In the genomic region with DNA sequence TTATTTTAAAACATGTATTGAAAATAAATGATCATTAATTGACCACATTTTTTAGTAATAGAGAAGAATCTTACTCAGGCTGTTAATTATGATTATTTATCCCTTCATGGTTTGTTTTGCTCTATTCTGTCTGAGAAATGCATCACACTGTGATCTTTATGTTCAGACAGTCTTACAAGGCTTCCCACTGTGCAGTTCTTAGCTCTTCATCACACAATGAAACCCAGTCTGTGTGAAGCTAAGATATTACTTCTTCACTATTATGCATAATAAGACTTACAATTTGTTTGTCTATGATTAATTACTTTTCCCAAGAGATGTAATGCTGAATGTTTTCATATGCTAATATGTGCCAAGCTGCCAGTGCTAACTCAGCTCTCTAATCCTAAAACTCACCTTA, we compare ENCODE assay signal across 15 cellular contexts.
DNase-seq lines count a peak whose midpoint lies in the region; TF ChIP-seq lines count a peak whose summit lies in the region.
"Had no signal": no experiment of that assay in that cellular context is flagged by ENCODE, and none has a peak within 500 bp of the region (broad histone marks: within the 10 kb centered on the region; RNA-seq: fewer than 3 reads in every experiment).

No MANE protein-coding gene starts in this region.

- H2AFZ ChIP-seq in neural cell (ENCODE audit: low read depth, low read length) (no peak overlapping the region), H9 (ENCODE audit: low read length) (no peak overlapping the region)

- H3K36me3 Mint-ChIP-seq in brain, result no peaks in the 10 kb centered on the region
- no peaks in the 10 kb centered on the region for H3K36me3 Mint-ChIP-seq in H9 (ENCODE audit: insufficient read depth in 1 of 3, low read depth in 3 of 3)
- H3K36me3 Mint-ChIP-seq: IgD-negative memory B cell had no signal

- peaks cover 3% of the 10 kb centered on the region for H3K27me3 Mint-ChIP-seq in brain
- H3K27me3 Mint-ChIP-seq in H9 (ENCODE audit: low read depth), result no peaks in the 10 kb centered on the region; the same call in 1 of the 2 replicates
- H3K27me3 Mint-ChIP-seq: CD4-positive, alpha-beta T cell; IgD-negative memory B cell had no signal

- TF ChIP-seq RAD21 in neural cell (conservative IDR thresholded peaks at IDR 0.05), result no peak

- H3K4me2 ChIP-seq in neural cell (ENCODE audit: low read length) (peak overlapping the region; percentile 1), H9 (ENCODE audit: insufficient read depth, insufficient read length, low read length) (no peak overlapping the region)

- H3K18ac ChIP-seq in H9 (ENCODE audit: insufficient read length, low read depth, low read length), result no peak overlapping the region

- H3K9me3 Mint-ChIP-seq in brain (peaks cover 0 to 2% (median 0%) of the 10 kb centered on the region in 5 experiments), H9 (no peaks in the 10 kb centered on the region; a peak in 1 of 5 replicates)

- H3K27ac ChIP-seq in neural cell (ENCODE audit: low read length) (peak overlapping the region; percentile 26), H9 (ENCODE audit: insufficient read length, low read depth, low read length) (no peak overlapping the region)
- H3K27ac ChIP-seq: C4-2B had no signal

- no peak overlapping the region for H4K5ac ChIP-seq in H9 (ENCODE audit: insufficient read length, low read depth, low read length)

- no peak overlapping the region for H2BK15ac ChIP-seq in H9 (ENCODE audit: low read depth, low read length)

- no peaks in the 10 kb centered on the region for H3K36me3 ChIP-seq in neural cell (ENCODE audit: insufficient read depth, low read length)

- H2BK20ac ChIP-seq in H9 (ENCODE audit: low read depth, low read length, poor library complexity, severe bottlenecking), result no peak overlapping the region

- H3K4me3 ChIP-seq in neural cell (ENCODE audit: low read length), result peak overlapping the region; percentile 26

- TF ChIP-seq CTCF in brain (conservative IDR thresholded peaks at IDR 0.05), result no peak
- no peak for TF ChIP-seq CTCF in neural cell (IDR thresholded peaks at IDR 0.05; ENCODE audit: poor library complexity, severe bottlenecking)
- no peak for TF ChIP-seq CTCF in H9 (conservative IDR thresholded peaks at IDR 0.05)

- no peaks in the 10 kb centered on the region for H3K23me2 ChIP-seq in H9 (ENCODE audit: insufficient read length, low read depth, low read length, poor library complexity, severe bottlenecking)

- H2BK12ac ChIP-seq in H9 (ENCODE audit: insufficient read length, low read depth, low read length), result no peak overlapping the region

- H3K4ac ChIP-seq in H9 (ENCODE audit: low read depth, low read length), result no peak overlapping the region

- H3K27ac Mint-ChIP-seq in brain (peak overlapping the region in 3 of 5 experiments; percentile 10 to 37 (median 13)), H9 (no peak overlapping the region)
- H3K27ac Mint-ChIP-seq: CD4-positive, alpha-beta T cell; IgD-negative memory B cell had no signal

- no peaks in the 10 kb centered on the region for H3K9me2 ChIP-seq in neural cell (ENCODE audit: insufficient read depth, low read length)

- no peak for TF ChIP-seq EP300 in neural cell (conservative IDR thresholded peaks at IDR 0.05; ENCODE audit: poor library complexity, severe bottlenecking)

- H4K20me1 ChIP-seq in neural cell (ENCODE audit: insufficient read depth) (no peaks in the 10 kb centered on the region), H9 (ENCODE audit: control insufficient read depth, insufficient read depth, insufficient read length) (no peaks in the 10 kb centered on the region)

- H3F3A ChIP-seq in neural cell (ENCODE audit: insufficient read depth, low read length, poor library complexity, severe bottlenecking), result peaks cover 3% of the 10 kb centered on the region

- H3K9me3 ChIP-seq in neural cell (ENCODE audit: low read length) (no peaks in the 10 kb centered on the region), H9 (ENCODE audit: control insufficient read depth, low read depth, low read length) (no peaks in the 10 kb centered on the region)

- no peak overlapping the region for H3K56ac ChIP-seq in H9 (ENCODE audit: insufficient read length, low read depth, low read length)

- H3K4me3 Mint-ChIP-seq in brain (peak overlapping the region in 1 of 5 experiments; percentile 4), H9 (no peak overlapping the region)
- H3K4me3 Mint-ChIP-seq: CD4-positive, alpha-beta T cell; IgD-negative memory B cell had no signal

- H3K9ac ChIP-seq in neural cell (ENCODE audit: low read length), result no peak overlapping the region
- no peak overlapping the region for H3K9ac ChIP-seq in H9 (ENCODE audit: extremely low read depth, insufficient read length, low read length)

- no peaks in the 10 kb centered on the region for H3K27me3 ChIP-seq in neural cell (ENCODE audit: insufficient read depth, low read depth, low read length)
- H3K27me3 ChIP-seq in H9 (ENCODE audit: insufficient read depth, low read length), result no peaks in the 10 kb centered on the region

- H3K79me2 ChIP-seq in neural cell (replicated peaks; ENCODE audit: insufficient read depth, low read length), result no peaks in the 10 kb centered on the region
- H3K79me2 ChIP-seq in H9 (ENCODE audit: insufficient read depth, low read length), result no peaks in the 10 kb centered on the region

- no peak overlapping the region for H3T11ph ChIP-seq in H9 (ENCODE audit: low read length)

- DNase-seq in NCI-H146 (lab: John Stamatoyannopoulos, UW) (peak; percentile 84), GDM1 (lab: John Stamatoyannopoulos, UW) (no peak), NCI-H82 treated with DMSO at 0.1 percent for 48 hours (lab: John Stamatoyannopoulos, UW; ENCODE audit: unreplicated experiment) (no peak), H9 (no peak)
- DNase-seq: AML-193; CD4-positive, alpha-beta T cell; DMS153; DMS79; GF-D8; GOT3; H7 had no signal

- H4K91ac ChIP-seq in H9 (ENCODE audit: insufficient read length, low read depth, low read length), result no peak overlapping the region

- no peak overlapping the region for H3K23ac ChIP-seq in H9 (ENCODE audit: insufficient read length, low read depth, low read length)

- H3K4me1 Mint-ChIP-seq in brain (peaks cover 24% of the 10 kb centered on the region), H9 (peaks cover 8 to 10% of the 10 kb centered on the region in 2 experiments)
- H3K4me1 Mint-ChIP-seq: IgD-negative memory B cell had no signal

- H2BK5ac ChIP-seq in H9 (ENCODE audit: insufficient read length, low read length), result no peak overlapping the region

- H3K4me1 ChIP-seq in H9 (ENCODE audit: insufficient read depth, low read length), result no peaks in the 10 kb centered on the region

- H2AK5ac ChIP-seq in H9 (ENCODE audit: insufficient read length, low read length), result no peak overlapping the region

- H2BK120ac ChIP-seq in H9 (ENCODE audit: low read depth, low read length, poor library complexity, severe bottlenecking), result no peak overlapping the region

- no peaks in the 10 kb centered on the region for H3K79me1 ChIP-seq in H9 (ENCODE audit: insufficient read depth, low read depth, low read length, poor library complexity, severe bottlenecking)

- no peak overlapping the region for H4K8ac ChIP-seq in H9 (replicated peaks; ENCODE audit: insufficient read length, low read depth, low read length)

- no peak overlapping the region for H3K14ac ChIP-seq in H9 (ENCODE audit: insufficient read depth, low read length)

TF ChIP-seq in neural cell, 6 proteins besides CTCF, POLR2A, EP300 and RAD21:
- TF ChIP-seq, protein P1, sequence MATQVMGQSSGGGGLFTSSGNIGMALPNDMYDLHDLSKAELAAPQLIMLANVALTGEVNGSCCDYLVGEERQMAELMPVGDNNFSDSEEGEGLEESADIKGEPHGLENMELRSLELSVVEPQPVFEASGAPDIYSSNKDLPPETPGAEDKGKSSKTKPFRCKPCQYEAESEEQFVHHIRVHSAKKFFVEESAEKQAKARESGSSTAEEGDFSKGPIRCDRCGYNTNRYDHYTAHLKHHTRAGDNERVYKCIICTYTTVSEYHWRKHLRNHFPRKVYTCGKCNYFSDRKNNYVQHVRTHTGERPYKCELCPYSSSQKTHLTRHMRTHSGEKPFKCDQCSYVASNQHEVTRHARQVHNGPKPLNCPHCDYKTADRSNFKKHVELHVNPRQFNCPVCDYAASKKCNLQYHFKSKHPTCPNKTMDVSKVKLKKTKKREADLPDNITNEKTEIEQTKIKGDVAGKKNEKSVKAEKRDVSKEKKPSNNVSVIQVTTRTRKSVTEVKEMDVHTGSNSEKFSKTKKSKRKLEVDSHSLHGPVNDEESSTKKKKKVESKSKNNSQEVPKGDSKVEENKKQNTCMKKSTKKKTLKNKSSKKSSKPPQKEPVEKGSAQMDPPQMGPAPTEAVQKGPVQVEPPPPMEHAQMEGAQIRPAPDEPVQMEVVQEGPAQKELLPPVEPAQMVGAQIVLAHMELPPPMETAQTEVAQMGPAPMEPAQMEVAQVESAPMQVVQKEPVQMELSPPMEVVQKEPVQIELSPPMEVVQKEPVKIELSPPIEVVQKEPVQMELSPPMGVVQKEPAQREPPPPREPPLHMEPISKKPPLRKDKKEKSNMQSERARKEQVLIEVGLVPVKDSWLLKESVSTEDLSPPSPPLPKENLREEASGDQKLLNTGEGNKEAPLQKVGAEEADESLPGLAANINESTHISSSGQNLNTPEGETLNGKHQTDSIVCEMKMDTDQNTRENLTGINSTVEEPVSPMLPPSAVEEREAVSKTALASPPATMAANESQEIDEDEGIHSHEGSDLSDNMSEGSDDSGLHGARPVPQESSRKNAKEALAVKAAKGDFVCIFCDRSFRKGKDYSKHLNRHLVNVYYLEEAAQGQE (IDR thresholded peaks at IDR 0.05; ENCODE audit: borderline replicate concordance), result no peak
- TF ChIP-seq POLR2AphosphoS5 (IDR thresholded peaks at IDR 0.05), result peak; percentile 38
- no peak for TF ChIP-seq SMC3 (conservative IDR thresholded peaks at IDR 0.05; ENCODE audit: poor library complexity)
- no peak for TF ChIP-seq EZH2 (IDR thresholded peaks at IDR 0.05; ENCODE audit: borderline replicate concordance, insufficient read depth, low read length, poor library complexity, severe bottlenecking)

Comparison
In these comparisons a context has a peak if more than half of its experiments do, and no peak if none do; other contexts are left out.
1. H3K27ac Mint-ChIP-seq: peak in brain (3 of 5); none in H9 (0 of 3).